In genomic region chr1:55536466-55536865, GRCh38 we compare ENCODE assay signal across 1 cellular context.
TF ChIP-seq lines count a peak whose summit lies in the region.

No MANE protein-coding gene starts in this region.

TF ChIP-seq in GM12878, 131 proteins besides CTCF, POLR2A, EP300 and RAD21:
- TF ChIP-seq RFX5 (IDR thresholded peaks at IDR 0.05; ENCODE audit: low read depth, low read length) (no peak), MEF2B (IDR thresholded peaks at IDR 0.05; ENCODE audit: partially characterized antibody, poor library complexity, severe bottlenecking) (peak; percentile 43)
